8 cellular contexts compared by ENCODE assay signal in the genomic region with DNA sequence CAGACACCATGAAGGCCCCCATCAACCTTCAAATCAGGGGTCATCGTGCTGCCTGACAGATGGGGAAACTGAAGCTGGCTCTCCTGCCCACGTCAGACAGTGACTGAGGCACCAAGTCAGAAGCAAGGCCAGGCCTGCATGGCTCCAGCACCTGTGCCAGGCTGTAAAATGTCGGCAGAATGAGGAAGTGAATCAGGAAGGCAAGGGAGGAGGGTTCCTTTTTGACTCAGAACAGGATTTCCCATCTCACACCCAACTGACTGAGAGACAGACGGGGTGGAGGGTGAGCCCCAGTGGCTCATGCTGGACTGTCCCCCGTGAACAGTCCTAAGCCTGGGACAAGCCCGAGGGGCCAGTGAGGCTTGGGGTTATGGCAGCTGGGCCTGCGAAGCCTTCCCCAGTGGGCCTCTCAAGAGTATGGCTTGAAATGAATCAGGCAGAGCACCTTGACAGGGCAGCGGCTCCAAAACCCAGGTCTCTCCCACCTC. TPM values are rescaled to one million over a fixed set of nuclear protein-coding genes. Genes with fewer than 3 reads are reported as not detected.
DNase-seq lines count a peak whose midpoint lies in the region; ATAC-seq and TF ChIP-seq lines count a peak whose summit lies in the region.

No MANE protein-coding gene starts in this region.

- peak overlapping the region in 2 of 3 donors; percentile 59 to 68 for H3K4me3 Mint-ChIP-seq in T-cell

- CTCF ChIA-PET in T-cell (lab: Charles Lee), result interaction anchor here in 1 of 2 donors (0.9 to 1.5 kb wide), 2 partner anchors 16 to 32 kb away, joined by 3 to 7 read pairs; no protein-coding TSS in a partner anchor

- H3K27me3 Mint-ChIP-seq in T-cell, result no peaks in the 10 kb centered on the region

- intact Hi-C loops in left lung (cut with DNase I) (no loop called here), sciatic nerve (cut with DNase I) (no loop called here)

- POLR2A ChIA-PET in T-cell (lab: Charles Lee), result interaction anchor here in 1 of 2 donors (0.6 kb wide), 1 partner anchor 38 kb away, joined by 3 read pairs; no protein-coding TSS in a partner anchor

- no peak for TF ChIP-seq CTCF in left lung (IDR thresholded peaks at IDR 0.05)

- H3K4me1 Mint-ChIP-seq in T-cell, result peaks cover 55 to 80% (median 75%) of the 10 kb centered on the region in 3 donors

- H3K27ac Mint-ChIP-seq in T-cell, result peak overlapping the region; percentile 93 to 95

- H3K9me3 ChIP-seq in BLaER1, result peaks cover 15% of the 10 kb centered on the region
- no peaks in the 10 kb centered on the region for H3K9me3 ChIP-seq in left lung

- H3K4me1 ChIP-seq in BLaER1 (peaks cover 93% of the 10 kb centered on the region), left lung (peaks cover 20 to 64% of the 10 kb centered on the region in 2 donors)

- peak overlapping the region; percentile 38 for H3K4me3 ChIP-seq in BLaER1
- no peak overlapping the region for H3K4me3 ChIP-seq in left lung

- H4K20me1 ChIP-seq in BLaER1, result peaks cover 100% of the 10 kb centered on the region

- H3K27ac ChIP-seq in BLaER1, result peak overlapping the region; percentile 83
- peak overlapping the region in 1 of 2 donors; percentile 76 for H3K27ac ChIP-seq in left lung

- H3K9ac ChIP-seq in BLaER1, result peak overlapping the region; percentile 61

- H3K36me3 ChIP-seq in BLaER1, result peaks cover 87% of the 10 kb centered on the region
- peaks cover 0 to 7% of the 10 kb centered on the region in 2 donors for H3K36me3 ChIP-seq in left lung

- DNase-seq in T-cell, result peak in 1 of 34 experiments; percentile 39
- DNase-seq in left lung, result no peak
- no peak for DNase-seq in sciatic nerve (ENCODE audit: low spot score)
- DNase-seq in HPDE6-E6E7 (ENCODE audit: extremely low spot score), result no peak
- no peak for DNase-seq in NCI-H2081 (lab: John Stamatoyannopoulos, UW)

- H3K4me2 ChIP-seq in BLaER1, result peak overlapping the region; percentile 84

- no peaks in the 10 kb centered on the region for H3K27me3 ChIP-seq in BLaER1
- no peaks in the 10 kb centered on the region for H3K27me3 ChIP-seq in left lung

- ATAC-seq in GM19025 (IDR thresholded peaks at IDR 0.05; ENCODE audit: low read depth, unreplicated experiment), result peak; percentile 90
- ATAC-seq in HG03095 (IDR thresholded peaks at IDR 0.05; ENCODE audit: unreplicated experiment), result peak; percentile 83
- ATAC-seq in T-cell (replicated peaks in 1 of 4), result peak; percentile 25 to 66 (median 54)
- ATAC-seq in left lung, result peak; percentile 55
- no peak for ATAC-seq in sciatic nerve

- H3K36me3 Mint-ChIP-seq in T-cell, result peaks cover 24% of the 10 kb centered on the region

- H3K9me3 Mint-ChIP-seq in T-cell, result peaks cover 0 to 8% (median 0%) of the 10 kb centered on the region in 3 donors

RNA-seq across cellular contexts. Expression of a gene that starts 20.9 kb away (rescaled TPM):
- total RNA-seq in T-cell (10 to 100 TPM; 55.6 to 92.3 (median 77.8) TPM), left lung (10 to 100 TPM; 11.1 to 25.4 TPM), sciatic nerve (75.3 TPM)

RNA-seq across cellular contexts. Expression of a gene that starts 39.3 kb away (rescaled TPM):
- total RNA-seq in T-cell (10 to 100 TPM; 15.4 to 24.2 (median 16.0) TPM), left lung (10 to 100 TPM; 29.4 to 29.5 TPM), sciatic nerve (25.8 TPM)
